In the genomic region with DNA sequence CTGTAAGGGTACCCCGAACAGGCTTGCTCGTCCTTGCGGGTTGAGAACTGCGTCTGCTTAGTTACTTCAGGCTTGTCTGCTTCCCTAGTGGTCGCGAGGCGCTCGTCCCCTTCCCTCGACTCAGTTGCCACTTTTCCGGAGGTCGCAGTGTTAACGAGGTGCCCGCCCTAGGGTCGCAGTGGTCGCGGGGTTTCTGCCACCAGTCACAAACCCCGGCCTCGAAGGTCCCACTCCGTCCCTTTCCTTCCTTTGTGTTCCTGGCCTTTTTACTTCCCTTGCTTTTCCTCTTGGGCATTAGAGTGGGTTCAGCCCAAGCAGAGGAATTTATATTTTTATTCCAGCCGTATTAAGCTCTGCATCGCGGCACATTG, we compare ENCODE assay signal across 1 cellular context.
TF ChIP-seq lines count a peak whose summit lies in the region.

No MANE protein-coding gene starts in this region.

TF ChIP-seq in GM23338, 12 proteins besides CTCF, POLR2A, EP300 and RAD21 (continued from another document):
- TF ChIP-seq ZNF462 (CRISPR knock-in tag; IDR thresholded peaks at IDR 0.05): no peak
- no peak for TF ChIP-seq JUNB (IDR thresholded peaks at IDR 0.05; ENCODE audit: unreplicated experiment)
- TF ChIP-seq ETS1 (IDR thresholded peaks at IDR 0.05): no peak
- TF ChIP-seq ZNF331 (CRISPR knock-in tag; IDR thresholded peaks at IDR 0.05; ENCODE audit: low read depth): no peak
- TF ChIP-seq STAT1 (IDR thresholded peaks at IDR 0.05; ENCODE audit: unreplicated experiment): no peak
- no peak for TF ChIP-seq EZH2 (IDR thresholded peaks at IDR 0.05; ENCODE audit: low read depth, unreplicated experiment)
- no peak for TF ChIP-seq CREB1 (CRISPR knock-in tag; IDR thresholded peaks at IDR 0.05; ENCODE audit: low read depth)
- TF ChIP-seq NANOG (IDR thresholded peaks at IDR 0.05; ENCODE audit: borderline replicate concordance): no peak
